In genomic region chr12:1929241-1929984, GRCh38 we compare ENCODE assay signal across 24 cellular contexts. TPM values are rescaled to one million over a fixed set of nuclear protein-coding genes. Genes with fewer than 3 reads are reported as not detected.
DNase-seq lines count a peak whose midpoint lies in the region; ATAC-seq lines count a peak whose summit lies in the region.
"Had no signal": no experiment of that assay in that cellular context is flagged by ENCODE, and none has a peak within 500 bp of the region (broad histone marks: within the 10 kb centered on the region; RNA-seq: fewer than 3 reads in every experiment).

No MANE protein-coding gene starts in this region.

- H3K79me2 ChIP-seq in Karpas-422 (ENCODE audit: low read length) = no peaks in the 10 kb centered on the region

- no peaks in the 10 kb centered on the region for H3K27me3 Mint-ChIP-seq in activated T-cell treated with anti-CD3 and anti-CD28 coated beads, Interleukin-2, amount 50 U/mL, for 24 hours
- no peaks in the 10 kb centered on the region for H3K27me3 Mint-ChIP-seq in stimulated activated naive B cell treated with anti-CD40 and anti-IgM and Interleukin-4, amounts not matched to agents 10 μg/mL and 1 μg/mL and 100 μg/mL, for 72 hours
- H3K27me3 Mint-ChIP-seq: activated naive CD8-positive, alpha-beta T cell had no signal

- no peak overlapping the region for H3K4me3 Mint-ChIP-seq in activated T-cell treated with anti-CD3 and anti-CD28 coated beads, Interleukin-2, amount 50 U/mL, for 24 hours
- H3K4me3 Mint-ChIP-seq in stimulated activated naive B cell treated with anti-CD40 and anti-IgM and Interleukin-4, amounts not matched to agents 10 μg/mL and 1 μg/mL and 100 μg/mL, for 72 hours = peak overlapping the region in 1 of 2 donors; percentile 47
- H3K4me3 Mint-ChIP-seq: activated CD4-positive, alpha-beta T cell treated with anti-CD3 and anti-CD28 coated beads, Interleukin-2, amount 10 ng/mL, durations not matched to agents 24 days and 14 days; activated naive CD8-positive, alpha-beta T cell; activated T-cell treated with anti-CD3 and anti-CD28 coated beads, Interleukin-2, amount 50 U/mL, for 4 hours had no signal

- no peak overlapping the region for H3K4me3 ChIP-seq in Karpas-422 (ENCODE audit: low read length)
- H3K4me3 ChIP-seq: coronary artery, HAP-1, mucosa of descending colon, upper lobe of left lung had no signal

- peak overlapping the region; percentile 43 for H3K4me2 ChIP-seq in Karpas-422 (ENCODE audit: low read depth, low read length, poor library complexity, severe bottlenecking)

- no peak overlapping the region for H3K27ac Mint-ChIP-seq in activated T-cell treated with anti-CD3 and anti-CD28 coated beads, Interleukin-2, amount 50 U/mL, for 24 hours
- H3K27ac Mint-ChIP-seq in stimulated activated naive B cell treated with anti-CD40 and anti-IgM and Interleukin-4, amounts not matched to agents 10 μg/mL and 1 μg/mL and 100 μg/mL, for 72 hours = peak overlapping the region; percentile 89
- H3K27ac Mint-ChIP-seq: activated CD4-positive, alpha-beta T cell treated with anti-CD3 and anti-CD28 coated beads, Interleukin-2, amount 10 ng/mL, durations not matched to agents 24 days and 14 days; activated naive CD8-positive, alpha-beta T cell had no signal

- no peaks in the 10 kb centered on the region for H3K9me3 Mint-ChIP-seq in activated T-cell treated with anti-CD3 and anti-CD28 coated beads, Interleukin-2, amount 50 U/mL, for 24 hours
- H3K9me3 Mint-ChIP-seq in stimulated activated naive B cell treated with anti-CD40 and anti-IgM and Interleukin-4, amounts not matched to agents 10 μg/mL and 1 μg/mL and 100 μg/mL, for 72 hours = no peaks in the 10 kb centered on the region
- H3K9me3 Mint-ChIP-seq: activated CD4-positive, alpha-beta T cell treated with anti-CD3 and anti-CD28 coated beads, Interleukin-2, amount 10 ng/mL, durations not matched to agents 24 days and 14 days; activated T-cell treated with anti-CD3 and anti-CD28 coated beads, Interleukin-2, amount 50 U/mL, for 4 hours had no signal

- H3K9me2 ChIP-seq in Karpas-422 (replicated peaks; ENCODE audit: insufficient read depth, low read length) = no peaks in the 10 kb centered on the region

- H3K9me3 ChIP-seq in Karpas-422 (ENCODE audit: low read length) = no peaks in the 10 kb centered on the region
- H3K9me3 ChIP-seq: HAP-1, mucosa of descending colon, upper lobe of left lung had no signal

- H3K36me3 Mint-ChIP-seq in activated T-cell treated with anti-CD3 and anti-CD28 coated beads, Interleukin-2, amount 50 U/mL, for 24 hours (ENCODE audit: low read depth) = no peaks in the 10 kb centered on the region
- peaks cover under 1 to 3% of the 10 kb centered on the region in 2 donors for H3K36me3 Mint-ChIP-seq in stimulated activated naive B cell treated with anti-CD40 and anti-IgM and Interleukin-4, amounts not matched to agents 10 μg/mL and 1 μg/mL and 100 μg/mL, for 72 hours
- H3K36me3 Mint-ChIP-seq: activated naive CD8-positive, alpha-beta T cell had no signal

- no peaks in the 10 kb centered on the region for H4K20me1 ChIP-seq in Karpas-422 (ENCODE audit: insufficient read depth, low read depth, low read length)

- ATAC-seq in stimulated activated naive B cell treated with anti-CD40 and anti-IgM and Interleukin-4, amounts not matched to agents 10 μg/mL and 1 μg/mL and 100 μg/mL, for 72 hours (replicated peaks) = peak; percentile 14 to 37
- ATAC-seq: activated T-cell treated with anti-CD3 and anti-CD28 coated beads, Interleukin-2, amount 50 U/mL, for 4 hours; mucosa of descending colon; Panc1 had no signal

- H3K27ac ChIP-seq in Karpas-422 (ENCODE audit: low read length) = peak overlapping the region; percentile 26; the same call in 1 of the 2 replicates
- H3K27ac ChIP-seq: upper lobe of left lung had no signal

- H3K4me1 Mint-ChIP-seq in activated T-cell treated with anti-CD3 and anti-CD28 coated beads, Interleukin-2, amount 50 U/mL, for 24 hours (ENCODE audit: low read depth) = peaks cover 11% of the 10 kb centered on the region
- peaks cover 66 to 94% of the 10 kb centered on the region in 2 donors for H3K4me1 Mint-ChIP-seq in stimulated activated naive B cell treated with anti-CD40 and anti-IgM and Interleukin-4, amounts not matched to agents 10 μg/mL and 1 μg/mL and 100 μg/mL, for 72 hours

- H3K27me3 ChIP-seq in Karpas-422 (ENCODE audit: low read length) = no peaks in the 10 kb centered on the region
- H3K27me3 ChIP-seq: upper lobe of left lung had no signal

- DNase-seq in activated T-cell treated with anti-CD3 and anti-CD28 coated beads, Interleukin-2, amount 50 U/mL, for 24 hours = peak; percentile 11
- DNase-seq in activated T-cell treated with anti-CD3 and anti-CD28 coated beads, Interleukin-2, amount 50 U/mL, for 1 hour = no peak
- DNase-seq in Karpas-422 (peak; percentile 59), islet precursor cell (peak; percentile 33), HCEC 1CT (no peak)
- DNase-seq in stimulated activated naive B cell treated with anti-CD40 and anti-IgM and Interleukin-4, amounts not matched to agents 10 μg/mL and 1 μg/mL and 100 μg/mL, for 72 hours = no peak
- DNase-seq in activated naive CD4-positive, alpha-beta T cell (lab: John Stamatoyannopoulos, UW) = no peak
- DNase-seq in activated CD4-positive, alpha-beta T cell treated with anti-CD3 and anti-CD28 coated beads, Interleukin-2, amount 50 U/mL, for 1 hour = no peak
- DNase-seq: ACHN; activated CD4-positive, alpha-beta T cell treated with anti-CD3 and anti-CD28 coated beads, Interleukin-2, amount 10 ng/mL, durations not matched to agents 24 days and 14 days; activated T-cell treated with anti-CD3 and anti-CD28 coated beads, Interleukin-2, amount 50 U/mL, for 4 hours; foreskin fibroblast; kidney glomerular epithelial cell; mucosa of descending colon; NCI-H1436 treated with DMSO at 0.1 percent for 48 hours; NCI-H774; nucleus accumbens; retina; stimulated activated naive CD4-positive, alpha-beta T cell had no signal

- no peak overlapping the region for H3K9ac ChIP-seq in Karpas-422 (ENCODE audit: low read length)

- peaks cover 65% of the 10 kb centered on the region for H3K4me1 ChIP-seq in Karpas-422 (ENCODE audit: low read length)
- H3K4me1 ChIP-seq: HAP-1 had no signal

- H3K36me3 ChIP-seq in Karpas-422 (ENCODE audit: insufficient read depth, low read length) = no peaks in the 10 kb centered on the region
- H3K36me3 ChIP-seq: HAP-1, upper lobe of left lung had no signal

- H2AFZ ChIP-seq in Karpas-422 (ENCODE audit: low read length) = no peak overlapping the region

RNA-seq across cellular contexts. Expression of gene CACNA2D4, which starts 11.0 kb away (rescaled TPM):
- total RNA-seq in Karpas-422 (2014; rRNA removed; shearing (Covaris generic); ENCODE audit: low replicate concordance) = 0.22 and 0.37 TPM in 2 replicates

Comparison
In these comparisons a context has a peak if more than half of its experiments do, and no peak if none do; other contexts are left out.
1. DNase-seq: peak in activated T-cell treated with anti-CD3 and anti-CD28 coated beads, Interleukin-2, amount 50 U/mL, for 24 hours (single experiment), Karpas-422 (single experiment) and islet precursor cell (single experiment); none in activated T-cell treated with anti-CD3 and anti-CD28 coated beads, Interleukin-2, amount 50 U/mL, for 1 hour (single experiment), stimulated activated naive B cell treated with anti-CD40 and anti-IgM and Interleukin-4, amounts not matched to agents 10 μg/mL and 1 μg/mL and 100 μg/mL, for 72 hours (single experiment), HCEC 1CT (single experiment), activated naive CD4-positive, alpha-beta T cell (0 of 4) and activated CD4-positive, alpha-beta T cell treated with anti-CD3 and anti-CD28 coated beads, Interleukin-2, amount 50 U/mL, for 1 hour (single experiment).